2 cellular contexts compared by ENCODE assay signal in genomic region chr1:63824386-63824898, GRCh38.
A peak's percentile ranks its signal among the peaks of the same experiment; 100 is the strongest.
TF ChIP-seq lines count a peak whose summit lies in the region.

No MANE protein-coding gene starts in this region.

TF ChIP-seq in SK-N-SH, 30 proteins besides CTCF, POLR2A, EP300 and RAD21 (continued from another document):
- TF ChIP-seq JUND (IDR thresholded peaks at IDR 0.05), result 0 out of 2 replicates have a peak, but pooled peaks have one; percentile 15
- peak; percentile 32; the same call in 1 of the 2 replicates for TF ChIP-seq FOSL2 (IDR thresholded peaks at IDR 0.05; ENCODE audit: borderline replicate concordance, low read depth)

TF ChIP-seq in SK-N-SH treated with all-trans-retinoic acid at 6 μM for 48 hours, 23 proteins besides CTCF, POLR2A, EP300 and RAD21 (continued from another document):
- no peak for TF ChIP-seq ZC3H10 (CRISPR knock-in tag; IDR thresholded peaks at IDR 0.05)
- TF ChIP-seq OSR1 (CRISPR knock-in tag; IDR thresholded peaks at IDR 0.05), result no peak
- TF ChIP-seq TCF4 (CRISPR knock-in tag; IDR thresholded peaks at IDR 0.05; ENCODE audit: borderline replicate concordance), result no peak
